1 cellular context compared by ENCODE assay signal in genomic region chr3:52154135-52155094, GRCh38.
TF ChIP-seq lines count a peak whose summit lies in the region.

TSS of gene POC1A (minus strand) at chr3:52154423. CDS start at chr3:52154372, 51 bp downstream.

TF ChIP-seq in K562, 482 proteins besides CTCF, POLR2A, EP300 and RAD21 (continued from another document and continues in another):
- TF ChIP-seq PATZ1 (CRISPR knock-in tag; IDR thresholded peaks at IDR 0.05; ENCODE audit: borderline replicate concordance), result no peak
- no peak for TF ChIP-seq ID3 (CRISPR knock-in tag; IDR thresholded peaks at IDR 0.05)
- no peak for TF ChIP-seq ID3 (tag; IDR thresholded peaks at IDR 0.05)
- TF ChIP-seq TOE1 (IDR thresholded peaks at IDR 0.05; ENCODE audit: borderline replicate concordance), result peak; percentile 96
- TF ChIP-seq TOE1 (CRISPR knock-in tag; IDR thresholded peaks at IDR 0.05; ENCODE audit: borderline replicate concordance, low read depth), result no peak
- peak in 1 of 2 experiments; percentile 86 for TF ChIP-seq AFF1 (IDR thresholded peaks at IDR 0.05; ENCODE audit: low read depth in 1 of 2, partially characterized antibody in 2 of 2)
- TF ChIP-seq POLR2G (IDR thresholded peaks at IDR 0.05; ENCODE audit: low read depth, low read length), result peak; percentile 92
- TF ChIP-seq BRCA1 (IDR thresholded peaks at IDR 0.05), result no peak
- TF ChIP-seq BRCA1 (CRISPR knock-in tag; IDR thresholded peaks at IDR 0.05), result no peak
- no peak for TF ChIP-seq ZNF444 (CRISPR knock-in tag; IDR thresholded peaks at IDR 0.05)
- peak; percentile 66 for TF ChIP-seq ZFX (CRISPR knock-in tag; IDR thresholded peaks at IDR 0.05)
- no peak for TF ChIP-seq SOX6 (IDR thresholded peaks at IDR 0.05)
- no peak for TF ChIP-seq ZNF274 (IDR thresholded peaks at IDR 0.05; ENCODE audit: borderline replicate concordance, low read depth, low read length)
- TF ChIP-seq FOXM1 (IDR thresholded peaks at IDR 0.05; ENCODE audit: low read depth), result peak; percentile 92
- no peak for TF ChIP-seq FOXM1 (CRISPR knock-in tag; IDR thresholded peaks at IDR 0.05; ENCODE audit: low read depth)
- no peak for TF ChIP-seq GMEB1 (CRISPR knock-in tag; IDR thresholded peaks at IDR 0.05)
- TF ChIP-seq ZNF280B (CRISPR knock-in tag; IDR thresholded peaks at IDR 0.05), result no peak
- TF ChIP-seq CCAR2 (IDR thresholded peaks at IDR 0.05; ENCODE audit: low read depth, low read length), result no peak
- 0 out of 2 replicates have a peak, but pooled peaks have one; percentile 52 for TF ChIP-seq MYNN (IDR thresholded peaks at IDR 0.05)
- TF ChIP-seq MYNN (CRISPR knock-in tag; IDR thresholded peaks at IDR 0.05), result no peak
- TF ChIP-seq PRDM10 (IDR thresholded peaks at IDR 0.05; ENCODE audit: partially characterized antibody), result peak; percentile 96
- no peak for TF ChIP-seq GTF3C2 (IDR thresholded peaks at IDR 0.05; ENCODE audit: borderline replicate concordance, extremely low read depth, insufficient read length)
- no peak for TF ChIP-seq SIRT6 (IDR thresholded peaks at IDR 0.05; ENCODE audit: low read depth, low read length)
- TF ChIP-seq ZFP1 (CRISPR knock-in tag; IDR thresholded peaks at IDR 0.05), result no peak
- no peak for TF ChIP-seq ZNF57 (CRISPR knock-in tag; IDR thresholded peaks at IDR 0.05)
- TF ChIP-seq FOXA1 (IDR thresholded peaks at IDR 0.05; ENCODE audit: borderline replicate concordance), result no peak
- 0 out of 2 replicates have a peak, but pooled peaks have one; percentile 42 for TF ChIP-seq FOXP4 (CRISPR knock-in tag; IDR thresholded peaks at IDR 0.05; ENCODE audit: borderline replicate concordance)
- peak; percentile 71; the same call in 1 of the 2 replicates for TF ChIP-seq KLF13 (tag; IDR thresholded peaks at IDR 0.05; ENCODE audit: borderline replicate concordance, low read depth)
- no peak for TF ChIP-seq TCF7L2 (IDR thresholded peaks at IDR 0.05; ENCODE audit: low read depth, low read length)
- 0 out of 2 replicates have a peak, but pooled peaks have one; percentile 54 for TF ChIP-seq POLR2H (tag; IDR thresholded peaks at IDR 0.05; ENCODE audit: low read depth)
- 0 out of 2 replicates have a peak, but pooled peaks have one; percentile 15 for TF ChIP-seq ZBTB33 (CRISPR knock-in tag; IDR thresholded peaks at IDR 0.05)
- no peak for TF ChIP-seq BMI1 (IDR thresholded peaks at IDR 0.05; ENCODE audit: low read length)
- TF ChIP-seq LARP7 (IDR thresholded peaks at IDR 0.05), result no peak
- TF ChIP-seq GABPB1 (CRISPR knock-in tag; IDR thresholded peaks at IDR 0.05), result peak; percentile 73
- no peak for TF ChIP-seq SRSF1 (IDR thresholded peaks at IDR 0.05; ENCODE audit: low read depth, low read length)
- TF ChIP-seq ZNF165 (CRISPR knock-in tag; IDR thresholded peaks at IDR 0.05; ENCODE audit: borderline replicate concordance), result no peak
- TF ChIP-seq MBD2 (IDR thresholded peaks at IDR 0.05; ENCODE audit: borderline replicate concordance, low read depth), result no peak
- no peak for TF ChIP-seq ZNF511 (CRISPR knock-in tag; IDR thresholded peaks at IDR 0.05)
